In genomic region chr16:1308036-1308976, GRCh38 we compare ENCODE assay signal across 8 cellular contexts. TPM values are rescaled to one million over a fixed set of nuclear protein-coding genes. Genes with fewer than 3 reads are reported as not detected.
A peak's percentile ranks its signal among the peaks of the same experiment; 100 is the strongest.
DNase-seq lines count a peak whose midpoint lies in the region; ATAC-seq and TF ChIP-seq lines count a peak whose summit lies in the region.

No MANE protein-coding gene starts in this region.

- DNase-seq in DMS53 (lab: John Stamatoyannopoulos, UW) (peak; percentile 93), NCI-H1694 (lab: John Stamatoyannopoulos, UW) (peak; percentile 11), breast epithelium (ENCODE audit: low spot score in 2 of 2) (no peak), DMS 273 treated with DMSO at 0.1 percent for 48 hours (lab: John Stamatoyannopoulos, UW) (no peak), GDM1 (lab: John Stamatoyannopoulos, UW) (no peak), NCI-H524 (lab: John Stamatoyannopoulos, UW) (no peak)

- no peak for TF ChIP-seq CTCF in breast epithelium (IDR thresholded peaks at IDR 0.05)

- H3K27me3 ChIP-seq in breast epithelium (no peaks in the 10 kb centered on the region), mononuclear cell (ENCODE audit: insufficient read depth, low read length) (no peaks in the 10 kb centered on the region)

- peak; percentile 16 for ATAC-seq in GM21717 (IDR thresholded peaks at IDR 0.05; ENCODE audit: unreplicated experiment)

- H3K27ac ChIP-seq in breast epithelium, result peak overlapping the region; percentile 97

- intact Hi-C loops in breast epithelium (cut with DNase I; ENCODE audit: low total_unique reads), result loop anchor here (2.0 kb wide), 1 partner anchor 38 kb away; no protein-coding TSS in a partner anchor

- no peak for TF ChIP-seq POLR2A in breast epithelium (IDR thresholded peaks at IDR 0.05)

- H3K4me3 ChIP-seq in breast epithelium (peak overlapping the region; percentile 75 to 88 (median 78)), mononuclear cell (ENCODE audit: low read length) (peak overlapping the region; percentile 37)

- peaks cover 18% of the 10 kb centered on the region in 2 donors for H3K4me1 ChIP-seq in breast epithelium
- H3K4me1 ChIP-seq in mononuclear cell (ENCODE audit: insufficient read depth, low read length), result peaks cover 67% of the 10 kb centered on the region

- H3K9me3 ChIP-seq in breast epithelium (no peaks in the 10 kb centered on the region), mononuclear cell (ENCODE audit: low read depth, low read length) (no peaks in the 10 kb centered on the region)

- H3K36me3 ChIP-seq in breast epithelium, result no peaks in the 10 kb centered on the region

RNA-seq across cellular contexts. Expression of gene UBE2I, which starts 1.1 kb away (rescaled TPM):
- total RNA-seq in breast epithelium (10 to 100 TPM; 52.5 to 67.8 (median 62.2) TPM), mononuclear cell (108 TPM)

RNA-seq across cellular contexts. Expression of gene BAIAP3, which starts 25.1 kb away (rescaled TPM):
- 1 to 10 TPM; 2.7 to 8.2 (median 7.3) TPM for total RNA-seq in breast epithelium
- total RNA-seq in mononuclear cell, result 2.3 TPM

RNA-seq across cellular contexts. Expression of gene TSR3, which starts 43.4 kb away (rescaled TPM):
- total RNA-seq in breast epithelium, result 10 to 100 TPM; 54.4 to 72.3 (median 59.6) TPM
- total RNA-seq in mononuclear cell, result 21.3 TPM

RNA-seq across cellular contexts. Expression of gene GNPTG, which starts 43.4 kb away (rescaled TPM):
- total RNA-seq in breast epithelium (10 to 100 TPM; 50.5 to 89.3 (median 58.4) TPM), mononuclear cell (29.8 TPM)

RNA-seq across cellular contexts. Expression of gene TPSD1, which starts 52.4 kb away (rescaled TPM):
- total RNA-seq in breast epithelium (1 to 10 TPM; 1.6 to 5.9 (median 2.0) TPM), mononuclear cell (not detected)

Comparison
In these comparisons a context has a peak if more than half of its experiments do, and no peak if none do; other contexts are left out.
1. DNase-seq: peak in DMS53 (single experiment) and NCI-H1694 (single experiment); none in breast epithelium (0 of 2), DMS 273 treated with DMSO at 0.1 percent for 48 hours (single experiment), GDM1 (single experiment) and NCI-H524 (0 of 2).